Comparison of ENCODE assay signal across 25 cellular contexts in genomic region chrX:67094061-67094460, GRCh38.
"Had no signal": no experiment of that assay in that cellular context is flagged by ENCODE, and none has a peak within 500 bp of the region (broad histone marks: within the 10 kb centered on the region; RNA-seq: fewer than 3 reads in every experiment).

No MANE protein-coding gene starts in this region.

- H3K27me3 ChIP-seq: ovary, right lobe of liver, tibial nerve had no signal

- H3K9me3 ChIP-seq: ovary, right lobe of liver had no signal

- H3K4me3 ChIP-seq: breast epithelium, ovary, right lobe of liver, tibial nerve had no signal

- H3K27ac ChIP-seq: breast epithelium, epithelial cell of prostate, ovary, right lobe of liver, tibial nerve had no signal

- H3K36me3 ChIP-seq: breast epithelium, ovary, right lobe of liver, tibial nerve had no signal

- H3K4me1 ChIP-seq: breast epithelium, right lobe of liver, tibial nerve had no signal

- FAIRE-seq: colon, endometrium, frontal cortex, keratinocyte, urothelium cell line had no signal

- DNase-seq: activated B cell treated with CpG ODN at 0.5 μM for 24 hours; activated CD4-positive, alpha-beta T cell treated with anti-CD3 and anti-CD28 coated beads, Interleukin-2, amount 50 U/mL, for 1 hour; activated CD8-positive, alpha-beta T cell treated with anti-CD3 and anti-CD28 coated beads for 36 hours; activated naive CD8-positive, alpha-beta T cell treated with anti-CD3 and anti-CD28 coated beads, Interleukin-2, amount 50 U/mL, for 24 hours; activated T-cell treated with anti-CD3 and anti-CD28 coated beads, Interleukin-2, amount 50 U/mL, for 4 hours; amygdala; dermis blood vessel endothelial cell; effector CD4-positive, alpha-beta T cell; glutamatergic neuron; left cardiac atrium; left ventricle myocardium superior; naive B cell; ovary; right lobe of liver; stimulated activated CD4-positive, alpha-beta T cell treated with anti-CD3 and anti-CD28 coated beads, Interleukin-2, amount 100 ng/mL, for 48 hours; stimulated activated naive CD4-positive, alpha-beta T cell treated with Interleukin-2 at 50 U/mL for 16 hours; T-helper 17 cell had no signal
